ENCODE assay signal across 5 cellular contexts in the genomic region with DNA sequence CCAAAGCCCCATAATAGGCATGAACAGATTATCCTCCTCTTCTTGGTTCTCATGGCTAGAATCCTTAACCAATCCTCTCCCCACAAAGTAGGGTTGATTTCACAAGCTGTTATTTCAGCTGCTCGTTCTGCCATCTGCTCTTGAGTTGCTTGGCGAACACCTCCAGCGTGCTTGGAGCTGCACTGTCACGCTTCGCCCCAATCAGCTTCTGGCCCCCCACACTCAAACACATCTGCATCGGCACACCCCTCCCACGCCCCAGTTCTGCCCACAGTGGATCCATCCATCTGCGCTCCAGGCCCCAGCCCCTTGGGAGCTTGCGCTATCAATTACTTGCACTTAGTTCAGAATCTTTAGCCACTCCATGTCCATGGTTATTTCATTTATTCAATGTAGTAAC. TPM values are rescaled to one million over a fixed set of nuclear protein-coding genes. Genes with fewer than 3 reads are reported as not detected.
"Had no signal": no experiment of that assay in that cellular context is flagged by ENCODE, and none has a peak within 500 bp of the region (broad histone marks: within the 10 kb centered on the region; RNA-seq: fewer than 3 reads in every experiment).

No MANE protein-coding gene starts in this region.

RNA-seq across cellular contexts. Expression of gene FOXD4, which starts 17.8 kb away (rescaled TPM):
- total RNA-seq: activated naive CD4-positive, alpha-beta T cell treated with anti-CD3 and anti-CD28 coated beads for 36 hours; activated naive CD4-positive, alpha-beta T cell treated with anti-CD3 and anti-CD28 coated beads, Interleukin-2, amount 50 U/mL, for 72 hours; activated T-helper 2 cell treated with anti-CD3 and anti-CD28 coated beads, Interferon-gamma antibody, Interleukin-2, Interleukin-4, amounts not matched to agents 10 μg/mL and 5 μg/mL and 100 μg/mL, durations not matched to agents 14 hours and 24 hours and 36 hours; ascending aorta; cardiac septum had no signal
